In the genomic region with DNA sequence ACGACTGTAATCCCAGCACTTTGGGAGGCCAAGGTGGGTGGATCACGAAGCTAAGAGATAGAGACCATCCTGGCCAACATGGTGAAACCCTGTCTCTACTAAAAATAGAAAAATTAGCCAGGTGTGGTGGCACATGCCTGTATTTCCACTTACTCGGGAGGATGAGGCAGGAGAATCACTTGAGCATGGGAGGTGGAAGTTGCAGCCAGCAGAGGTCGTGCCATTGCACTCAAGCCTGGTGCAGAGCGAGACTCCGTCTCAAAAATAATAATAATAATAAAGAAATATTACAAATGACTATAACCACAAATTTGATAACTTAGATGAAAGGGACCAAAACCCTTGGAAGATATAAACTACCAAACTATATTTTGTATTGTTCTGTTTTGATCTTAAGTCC, we compare ENCODE assay signal across 24 cellular contexts.
"Had no signal": no experiment of that assay in that cellular context is flagged by ENCODE, and none has a peak within 500 bp of the region (broad histone marks: within the 10 kb centered on the region; RNA-seq: fewer than 3 reads in every experiment).

No MANE protein-coding gene starts in this region.

- H3K27ac Mint-ChIP-seq: naive thymus-derived CD4-positive, alpha-beta T cell; nephron progenitor cell; stimulated activated memory B cell treated with anti-CD40 and anti-IgM and Interleukin-4, amounts not matched to agents 10 μg/mL and 1 μg/mL and 100 μg/mL, for 72 hours; stimulated activated naive CD8-positive, alpha-beta T cell treated with anti-CD3 and anti-CD28 coated beads, Interleukin-15, Interleukin-2, amounts not matched to agents 100 ng/mL and 50 ng/mL, for 24 hours had no signal

- H3K4me3 Mint-ChIP-seq: naive thymus-derived CD4-positive, alpha-beta T cell; nephron progenitor cell; stimulated activated memory B cell treated with anti-CD40 and anti-IgM and Interleukin-4, amounts not matched to agents 10 μg/mL and 1 μg/mL and 100 μg/mL, for 72 hours; stimulated activated naive CD8-positive, alpha-beta T cell treated with anti-CD3 and anti-CD28 coated beads, Interleukin-15, Interleukin-2, amounts not matched to agents 100 ng/mL and 50 ng/mL, for 24 hours had no signal

- DNase-seq: dermis blood vessel endothelial cell; erythroblast; foreskin melanocyte; head of caudate nucleus; hippocampal formation; left colon; left ventricle myocardium superior; mesendoderm; naive thymus-derived CD4-positive, alpha-beta T cell; nephron progenitor cell; psoas muscle; retina; spleen; stimulated activated CD4-positive, alpha-beta T cell treated with anti-CD3 and anti-CD28 coated beads, Interleukin-15, amount 100 ng/mL, for 24 hours; stimulated activated CD4-positive, alpha-beta T cell treated with anti-CD3 and anti-CD28 coated beads, Interleukin-1b, Interleukin-23, amount 100 ng/mL, for 48 hours; stimulated activated CD4-positive, alpha-beta T cell treated with anti-CD3 and anti-CD28 coated beads, Interleukin-4, amount 100 ng/mL, for 24 hours; tibial artery; upper lobe of right lung had no signal

- H3K27me3 Mint-ChIP-seq: naive thymus-derived CD4-positive, alpha-beta T cell; stimulated activated memory B cell treated with anti-CD40 and anti-IgM and Interleukin-4, amounts not matched to agents 10 μg/mL and 1 μg/mL and 100 μg/mL, for 72 hours; stimulated activated naive CD8-positive, alpha-beta T cell treated with anti-CD3 and anti-CD28 coated beads, Interleukin-15, Interleukin-2, amounts not matched to agents 100 ng/mL and 50 ng/mL, for 24 hours had no signal

- H3K27ac ChIP-seq: psoas muscle, spleen, tibial artery, upper lobe of right lung, vagina had no signal

- H3K4me3 ChIP-seq: lung, psoas muscle, spleen, tibial artery, upper lobe of right lung, vagina had no signal

- H3K36me3 ChIP-seq: spleen, tibial artery, upper lobe of right lung, vagina had no signal

- H3K9me3 ChIP-seq: upper lobe of right lung, vagina had no signal

- H3K4me1 ChIP-seq: psoas muscle, spleen, tibial artery, upper lobe of right lung, vagina had no signal

- ATAC-seq: left colon; left ventricle myocardium superior; naive thymus-derived CD4-positive, alpha-beta T cell; psoas muscle; sciatic nerve; stimulated activated memory B cell treated with anti-CD40 and anti-IgM and Interleukin-4, amounts not matched to agents 10 μg/mL and 1 μg/mL and 100 μg/mL, for 72 hours; upper lobe of right lung had no signal

- FAIRE-seq: endothelial cell of umbilical vein had no signal

- H3K4me1 Mint-ChIP-seq: naive thymus-derived CD4-positive, alpha-beta T cell; stimulated activated memory B cell treated with anti-CD40 and anti-IgM and Interleukin-4, amounts not matched to agents 10 μg/mL and 1 μg/mL and 100 μg/mL, for 72 hours had no signal

- H3K27me3 ChIP-seq: spleen, tibial artery, upper lobe of right lung, vagina had no signal

- H3K9me3 Mint-ChIP-seq: nephron progenitor cell had no signal

- H3K36me3 Mint-ChIP-seq: naive thymus-derived CD4-positive, alpha-beta T cell; stimulated activated memory B cell treated with anti-CD40 and anti-IgM and Interleukin-4, amounts not matched to agents 10 μg/mL and 1 μg/mL and 100 μg/mL, for 72 hours had no signal
